Comparison of ENCODE assay signal across 11 cellular contexts in the genomic region with DNA sequence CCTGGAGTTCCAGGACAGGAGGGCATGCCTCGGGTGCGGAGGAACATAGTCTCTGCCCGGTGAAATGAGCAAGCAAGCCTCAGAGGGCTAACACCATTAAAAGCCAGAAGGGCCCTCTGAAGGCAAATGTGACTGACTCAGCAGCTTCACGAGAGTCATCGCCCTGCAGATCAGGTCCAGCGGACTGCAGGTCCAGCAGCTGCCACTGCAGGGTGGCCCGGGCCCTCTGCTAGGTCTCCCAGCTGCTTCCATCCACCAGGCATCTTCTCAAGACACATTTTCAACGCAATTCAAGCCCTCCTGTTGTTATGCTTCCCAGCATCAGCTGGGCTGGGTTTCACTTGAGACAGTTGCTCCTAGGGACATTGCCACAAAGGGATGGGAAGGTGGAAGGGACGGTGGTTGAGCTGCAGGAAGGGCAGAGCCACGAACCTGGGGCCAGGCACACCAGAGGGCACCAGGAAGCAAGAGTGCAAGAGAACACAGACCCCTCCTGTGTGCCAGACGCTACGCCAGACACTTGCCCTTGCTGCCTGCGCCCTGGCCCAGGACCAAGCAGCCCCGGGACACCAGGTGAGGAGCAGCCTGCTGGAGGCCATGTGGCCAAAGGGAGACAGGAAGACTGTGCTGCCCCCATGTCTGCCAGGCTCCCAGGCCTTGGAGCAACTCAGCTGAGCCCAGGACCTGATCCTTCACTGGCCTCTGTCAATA.
DNase-seq lines count a peak whose midpoint lies in the region; ATAC-seq, FAIRE-seq and TF ChIP-seq lines count a peak whose summit lies in the region.
"Had no signal": no experiment of that assay in that cellular context is flagged by ENCODE, and none has a peak within 500 bp of the region (broad histone marks: within the 10 kb centered on the region; RNA-seq: fewer than 3 reads in every experiment).

No MANE protein-coding gene starts in this region.

- H4K5ac ChIP-seq in mesendoderm (ENCODE audit: low read length) = no peak overlapping the region

- H4K20me1 ChIP-seq in K562 (replicated peaks; ENCODE audit: control insufficient read depth, insufficient read depth, low read length) = peaks cover 9% of the 10 kb centered on the region; the same call in 1 of the 2 replicates

- CTCF ChIA-PET in A549 (lab: Yijun Ruan, JAX) = interaction anchor here (1.1 kb wide), 1 partner anchor 38 kb away, joined by 3 read pairs; no protein-coding TSS in a partner anchor
- CTCF ChIA-PET in K562 (lab: Yijun Ruan, JAX; ENCODE audit: low intra/inter-chr PET ratio) = no interaction called here

- H2BK120ac ChIP-seq in mesendoderm (ENCODE audit: low read depth, low read length) = no peak overlapping the region

- H3K9ac ChIP-seq in K562 (ENCODE audit: insufficient read depth in 1 of 2, low read depth in 2 of 2, low read length in 2 of 2) (peak overlapping the region in 1 of 2 experiments; percentile 64; a peak in 1 of 4 replicates), mesendoderm (ENCODE audit: low read length) (no peak overlapping the region)

- no peak overlapping the region for H2BK15ac ChIP-seq in mesendoderm (replicated peaks; ENCODE audit: low read depth)

- TF ChIP-seq CTCF in A549 (IDR thresholded peaks at IDR 0.05) = no peak
- no peak for TF ChIP-seq CTCF in HL-60 (IDR thresholded peaks at IDR 0.05; ENCODE audit: insufficient read depth, low read length)
- TF ChIP-seq CTCF in K562 (IDR thresholded peaks at IDR 0.05 in 2 of 3, conservative IDR thresholded peaks at IDR 0.05 in 1 of 3; ENCODE audit: insufficient read depth in 2 of 3, low read depth in 1 of 3, low read length in 3 of 3) = no peak

- TF ChIP-seq POLR2A in A549 (IDR thresholded peaks at IDR 0.05; ENCODE audit: low read length) (no peak), K562 (conservative IDR thresholded peaks at IDR 0.05) (no peak)

- FAIRE-seq in A549 (lab: Jason Lieb, UNC) (no peak), K562 (lab: Jason Lieb, UNC) (no peak)

- H3K79me2 ChIP-seq in K562 (ENCODE audit: control insufficient read depth, insufficient read depth, low read length) = no peaks in the 10 kb centered on the region; the same call in 1 of the 3 replicates
- peaks cover 7% of the 10 kb centered on the region for H3K79me2 ChIP-seq in mesendoderm (ENCODE audit: control insufficient read depth, insufficient read depth, low read length)

- H3K9me1 ChIP-seq in K562 (ENCODE audit: control insufficient read depth, insufficient read depth, low read length) = no peaks in the 10 kb centered on the region

- TF ChIP-seq RAD21 in A549 (conservative IDR thresholded peaks at IDR 0.05 in 1 of 2, IDR thresholded peaks at IDR 0.05 in 1 of 2) (no peak), K562 (CRISPR knock-in tag; conservative IDR thresholded peaks at IDR 0.05 in 1 of 2, IDR thresholded peaks at IDR 0.05 in 1 of 2) (no peak)

- H3K79me1 ChIP-seq in mesendoderm (ENCODE audit: low read length) = peaks cover 14% of the 10 kb centered on the region

- no peak overlapping the region for H3K4me2 ChIP-seq in A549
- no peak overlapping the region for H3K4me2 ChIP-seq in K562 (ENCODE audit: insufficient read depth, low read length)
- no peak overlapping the region for H3K4me2 ChIP-seq in mesendoderm (ENCODE audit: low read length)

- no peak overlapping the region for H2AK5ac ChIP-seq in mesendoderm (ENCODE audit: low read length)

- H3K9me3 ChIP-seq in A549 = no peaks in the 10 kb centered on the region
- no peaks in the 10 kb centered on the region for H3K9me3 ChIP-seq in K562 (replicated peaks; ENCODE audit: control insufficient read depth, insufficient read depth, low read depth, low read length)
- H3K9me3 ChIP-seq: prostate gland had no signal

- no peak overlapping the region for H3K4ac ChIP-seq in mesendoderm (ENCODE audit: low read depth, low read length)

- H3K4me3 ChIP-seq in A549 (no peak overlapping the region), HL-60 (replicated peaks; ENCODE audit: insufficient read depth, low read length) (no peak overlapping the region), K562 (no peak overlapping the region), mesendoderm (ENCODE audit: low read length) (no peak overlapping the region)
- H3K4me3 ChIP-seq: prostate gland had no signal

- peak overlapping the region in 1 of 2 experiments; percentile 61; a peak in 3 of 6 replicates for H3K27ac ChIP-seq in A549
- peak overlapping the region; percentile 99 for H3K27ac ChIP-seq in HL-60 (replicated peaks)
- H3K27ac ChIP-seq in K562 (ENCODE audit: extremely low read depth, low read depth, low read length) = no peak overlapping the region
- H3K27ac ChIP-seq in mesendoderm (ENCODE audit: low read depth, low read length) = no peak overlapping the region
- H3K27ac ChIP-seq: prostate gland had no signal

- TF ChIP-seq EP300 in A549 (IDR thresholded peaks at IDR 0.05) = no peak
- no peak for TF ChIP-seq EP300 in K562 (IDR thresholded peaks at IDR 0.05; ENCODE audit: low read length)

- peak overlapping the region; percentile 9 for H3K56ac ChIP-seq in mesendoderm (ENCODE audit: low read length)

- no peak overlapping the region for H2AFZ ChIP-seq in K562 (ENCODE audit: low read depth, low read length)

- ATAC-seq in A549 (peak in 1 of 2 experiments; percentile 31; a peak in 3 of 6 replicates), K562 (peak; percentile 27; the same call in 1 of the 3 replicates), GM18909 (IDR thresholded peaks at IDR 0.05; ENCODE audit: poor library complexity, unreplicated experiment) (no peak), HG02763 (IDR thresholded peaks at IDR 0.05; ENCODE audit: unreplicated experiment) (no peak)

- BruUV-seq in K562 (replicated peaks; lab: Mats Ljungman, UMichigan) = no TSS peak

- H3K23ac ChIP-seq in mesendoderm (ENCODE audit: low read length) = no peak overlapping the region

- intact Hi-C loops in K562 (cut with micrococcal nuclease) = no loop called here

- in situ Hi-C loops in K562 (cut with MboI) = no loop called here

- peaks cover 33% of the 10 kb centered on the region for H3K4me1 ChIP-seq in A549
- peaks cover 0 to 17% of the 10 kb centered on the region in 2 experiments; a peak in 2 of 5 replicates for H3K4me1 ChIP-seq in K562 (replicated peaks in 1 of 2; ENCODE audit: control insufficient read depth in 2 of 2, insufficient read depth in 2 of 2, low read length in 2 of 2)
- peaks cover 12% of the 10 kb centered on the region for H3K4me1 ChIP-seq in mesendoderm (ENCODE audit: control insufficient read depth, low read depth, low read length)

- H3K18ac ChIP-seq in mesendoderm (ENCODE audit: low read length) = no peak overlapping the region

- no peak for DNase-seq in A549 (ENCODE audit: low read depth in 1 of 2, low spot score in 1 of 2)
- DNase-seq in HL-60 (ENCODE audit: low read depth in 1 of 2, low spot score in 1 of 2) = no peak
- DNase-seq in K562 (ENCODE audit: extremely low read depth in 1 of 4, low spot score in 3 of 4) = no peak
- DNase-seq in mesendoderm = no peak
- no peak for DNase-seq in stimulated activated CD4-positive, alpha-beta T cell treated with anti-CD3 and anti-CD28 coated beads, Interleukin-4, amount 100 ng/mL, for 1 hour
- DNase-seq in activated CD8-positive, alpha-beta memory T cell treated with anti-CD3 and anti-CD28 coated beads, Interleukin-2, amount 50 U/mL, for 4 hours = no peak
- DNase-seq: NCI-H2171; stimulated activated naive CD4-positive, alpha-beta T cell had no signal

- 89% methylated on average over 14 of the region's 14 CpGs for WGBS in A549 (ENCODE audit: missing lambda C conversion rate)
- WGBS in K562 (ENCODE audit: insufficient coverage, low coverage, missing lambda C conversion rate) = 58% methylated on average over 9 of the region's 14 CpGs
- WGBS in mesendoderm (ENCODE audit: extremely low coverage, insufficient coverage, low lambda C conversion rate) = no CpG with 5 or more reads among the region's 14 CpGs

- H3K27me3 ChIP-seq in HL-60 (ENCODE audit: insufficient read depth, poor library complexity, severe bottlenecking) (no peaks in the 10 kb centered on the region), K562 (ENCODE audit: control insufficient read depth in 2 of 2, insufficient read depth in 2 of 2, low read length in 2 of 2) (no peaks in the 10 kb centered on the region), mesendoderm (ENCODE audit: insufficient read depth, low read length, poor library complexity) (no peaks in the 10 kb centered on the region)

- no peak overlapping the region for H4K8ac ChIP-seq in mesendoderm (ENCODE audit: low read depth, low read length)

- POLR2A ChIA-PET in A549 (lab: Yijun Ruan, JAX) = no interaction called here
- POLR2A ChIA-PET in K562 (lab: Yijun Ruan, JAX) = no interaction called here

- H3K36me3 ChIP-seq in K562 (ENCODE audit: control insufficient read depth, insufficient read depth, low read length) (no peaks in the 10 kb centered on the region), mesendoderm (ENCODE audit: control insufficient read depth, insufficient read depth, low read length) (no peaks in the 10 kb centered on the region)
- H3K36me3 ChIP-seq: prostate gland had no signal

- H2BK5ac ChIP-seq in mesendoderm (ENCODE audit: low read length) = no peak overlapping the region

TF ChIP-seq in A549, 52 proteins besides CTCF, POLR2A, EP300 and RAD21:
- TF ChIP-seq SMC3 (IDR thresholded peaks at IDR 0.05) (no peak), MAFK (IDR thresholded peaks at IDR 0.05; ENCODE audit: partially characterized antibody) (peak; percentile 21)

TF ChIP-seq in K562, 482 proteins besides CTCF, POLR2A, EP300 and RAD21 (continues in another document):
- TF ChIP-seq ZFP36 (IDR thresholded peaks at IDR 0.05; ENCODE audit: low read depth, low read length, partially characterized antibody) = no peak
- no peak for TF ChIP-seq PHB2 (IDR thresholded peaks at IDR 0.05; ENCODE audit: low read depth)
- no peak for TF ChIP-seq CBX1 (IDR thresholded peaks at IDR 0.05; ENCODE audit: low read depth)
- TF ChIP-seq ZNF12 (CRISPR knock-in tag; IDR thresholded peaks at IDR 0.05) = no peak
- TF ChIP-seq TAF9B (IDR thresholded peaks at IDR 0.05; ENCODE audit: partially characterized antibody) = no peak
- TF ChIP-seq C11orf30 (IDR thresholded peaks at IDR 0.05; ENCODE audit: low read depth) = 0 out of 2 replicates have a peak, but pooled peaks have one; percentile 41
- no peak for TF ChIP-seq FOXA1 (IDR thresholded peaks at IDR 0.05; ENCODE audit: borderline replicate concordance)
- TF ChIP-seq, protein P1, sequence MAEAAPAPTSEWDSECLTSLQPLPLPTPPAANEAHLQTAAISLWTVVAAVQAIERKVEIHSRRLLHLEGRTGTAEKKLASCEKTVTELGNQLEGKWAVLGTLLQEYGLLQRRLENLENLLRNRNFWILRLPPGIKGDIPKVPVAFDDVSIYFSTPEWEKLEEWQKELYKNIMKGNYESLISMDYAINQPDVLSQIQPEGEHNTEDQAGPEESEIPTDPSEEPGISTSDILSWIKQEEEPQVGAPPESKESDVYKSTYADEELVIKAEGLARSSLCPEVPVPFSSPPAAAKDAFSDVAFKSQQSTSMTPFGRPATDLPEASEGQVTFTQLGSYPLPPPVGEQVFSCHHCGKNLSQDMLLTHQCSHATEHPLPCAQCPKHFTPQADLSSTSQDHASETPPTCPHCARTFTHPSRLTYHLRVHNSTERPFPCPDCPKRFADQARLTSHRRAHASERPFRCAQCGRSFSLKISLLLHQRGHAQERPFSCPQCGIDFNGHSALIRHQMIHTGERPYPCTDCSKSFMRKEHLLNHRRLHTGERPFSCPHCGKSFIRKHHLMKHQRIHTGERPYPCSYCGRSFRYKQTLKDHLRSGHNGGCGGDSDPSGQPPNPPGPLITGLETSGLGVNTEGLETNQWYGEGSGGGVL (CRISPR knock-in tag; IDR thresholded peaks at IDR 0.05) = no peak
